8 cellular contexts compared by ENCODE assay signal in the genomic region with DNA sequence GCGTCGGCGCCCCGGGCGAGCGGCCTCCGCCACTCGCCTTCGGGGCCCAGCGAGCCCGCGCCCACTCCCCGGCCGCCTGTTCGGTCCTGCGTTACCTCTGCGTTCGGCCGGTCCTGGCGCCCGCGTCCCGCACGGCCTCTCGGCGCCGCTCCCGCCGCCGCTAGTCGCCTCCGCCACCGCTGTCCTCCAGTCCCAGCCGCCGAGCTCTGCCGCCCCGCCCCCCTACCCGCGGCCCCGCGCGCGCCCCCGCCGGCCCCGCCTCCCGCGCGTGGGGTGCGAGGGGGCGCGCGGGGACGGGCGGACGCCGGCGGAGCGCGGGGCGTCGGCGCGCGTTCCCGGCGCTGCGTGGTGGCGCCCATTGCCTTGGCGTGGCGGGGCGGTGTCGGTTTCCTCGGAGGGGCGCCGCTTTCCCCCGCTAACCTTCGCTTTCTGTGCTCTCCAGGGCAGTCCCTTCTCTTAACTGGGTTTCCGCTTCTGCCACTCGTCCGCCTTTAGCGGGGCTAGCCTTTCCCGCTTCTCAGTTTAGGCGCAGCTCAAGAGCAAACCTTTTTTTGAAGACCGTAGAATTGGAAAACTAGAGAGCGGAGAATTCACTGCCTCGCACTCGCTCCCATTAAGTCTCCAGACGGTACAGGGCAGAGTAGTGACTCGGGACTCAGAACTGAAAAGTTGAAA. TPM values are rescaled to one million over a fixed set of nuclear protein-coding genes. Genes with fewer than 3 reads are reported as not detected.
DNase-seq lines count a peak whose midpoint lies in the region; ATAC-seq and TF ChIP-seq lines count a peak whose summit lies in the region.

A gene with protein sequence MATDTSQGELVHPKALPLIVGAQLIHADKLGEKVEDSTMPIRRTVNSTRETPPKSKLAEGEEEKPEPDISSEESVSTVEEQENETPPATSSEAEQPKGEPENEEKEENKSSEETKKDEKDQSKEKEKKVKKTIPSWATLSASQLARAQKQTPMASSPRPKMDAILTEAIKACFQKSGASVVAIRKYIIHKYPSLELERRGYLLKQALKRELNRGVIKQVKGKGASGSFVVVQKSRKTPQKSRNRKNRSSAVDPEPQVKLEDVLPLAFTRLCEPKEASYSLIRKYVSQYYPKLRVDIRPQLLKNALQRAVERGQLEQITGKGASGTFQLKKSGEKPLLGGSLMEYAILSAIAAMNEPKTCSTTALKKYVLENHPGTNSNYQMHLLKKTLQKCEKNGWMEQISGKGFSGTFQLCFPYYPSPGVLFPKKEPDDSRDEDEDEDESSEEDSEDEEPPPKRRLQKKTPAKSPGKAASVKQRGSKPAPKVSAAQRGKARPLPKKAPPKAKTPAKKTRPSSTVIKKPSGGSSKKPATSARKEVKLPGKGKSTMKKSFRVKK (minus strand): TSS at position 208 of the 675 bp plus-strand sequence. CDS start 6,867 bp downstream, outside the sequence.

- H3K9me3 ChIP-seq in colonic mucosa: no peaks in the 10 kb centered on the region

- intact Hi-C loops in colonic mucosa (cut with DNase I): no loop called here

- H3K9ac ChIP-seq in colonic mucosa (ENCODE audit: low read depth in 2 of 2, low read length in 2 of 2): peak within 1 kb of the TSS; percentile 91 to 95

- H3K4me3 ChIP-seq in AG10803 (ENCODE audit: low read length) (peak within 1 kb of the TSS; percentile 93), colonic mucosa (peak within 1 kb of the TSS; percentile 70)

- peak; percentile 86 for TF ChIP-seq POLR2A in GM18951 (IDR thresholded peaks at IDR 0.05; ENCODE audit: extremely low read depth, insufficient read depth, insufficient read length)

- in situ Hi-C loops in GM18951 (cut with MboI; ENCODE audit: low sequenced_read_pairs, unreplicated experiment): no loop called here

- peak; percentile 48 for ATAC-seq in HG03159 (IDR thresholded peaks at IDR 0.05; ENCODE audit: unreplicated experiment)

- peak within 1 kb of the TSS; percentile 98 for H3K27ac ChIP-seq in colonic mucosa

- TF ChIP-seq CTCF in AG10803 (conservative IDR thresholded peaks at IDR 0.05; ENCODE audit: low read length) (no peak), colonic mucosa (IDR thresholded peaks at IDR 0.05) (no peak)

- peaks cover 6% of the 10 kb centered on the region for H3K4me1 ChIP-seq in colonic mucosa

- DNase-seq in AG10803 (ENCODE audit: low read depth) (peak; percentile 65), NCI-H446 (lab: John Stamatoyannopoulos, UW) (peak; percentile 41 to 85), colonic mucosa (peak; percentile 82), left kidney (ENCODE audit: low read depth, low spot score) (peak; percentile 91)
- peak; percentile 82 for DNase-seq in activated CD4-positive, alpha-beta T cell treated with anti-CD3 and anti-CD28 coated beads for 48 hours
- DNase-seq in stimulated activated CD4-positive, alpha-beta T cell treated with anti-CD3 and anti-CD28 coated beads, Interleukin-1b, Interleukin-23, amount 100 ng/mL, for 48 hours: peak; percentile 70

- H3K27me3 ChIP-seq in colonic mucosa: no peaks in the 10 kb centered on the region

- H3K36me3 ChIP-seq in colonic mucosa: no peaks in the 10 kb centered on the region

RNA-seq across cellular contexts. Expression of the gene that starts here (rescaled TPM):
- total RNA-seq in colonic mucosa: 100 to 1,000 TPM; 165 to 210 TPM

Comparison
In these comparisons a context has a peak if more than half of its experiments do, and no peak if none do; other contexts are left out.
1. Peak in every context shown above with its lines: DNase-seq, ATAC-seq, H3K4me3 ChIP-seq and H3K27ac ChIP-seq.